ENCODE assay signal across 1 cellular context in the genomic region with DNA sequence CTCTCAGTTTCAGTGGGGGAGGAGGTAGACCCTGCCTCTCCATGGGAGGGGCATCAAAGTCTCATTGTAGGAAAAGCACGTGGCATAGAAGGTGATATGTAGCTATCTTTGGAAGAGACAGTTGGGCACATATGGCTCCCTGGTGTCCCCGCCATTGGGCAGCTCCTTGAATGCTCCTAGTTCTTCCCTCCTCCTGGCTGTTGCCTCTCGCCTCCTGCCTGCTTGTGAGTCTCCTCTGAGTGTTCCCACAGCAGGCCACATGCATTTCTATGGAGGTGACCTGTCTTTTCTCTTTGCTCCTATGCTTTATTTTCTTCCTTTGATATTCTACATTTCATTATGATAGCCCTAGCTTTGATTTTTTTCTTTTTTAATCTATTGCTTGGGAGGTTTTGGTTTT.
TF ChIP-seq lines count a peak whose summit lies in the region.

No MANE protein-coding gene starts in this region.

TF ChIP-seq in GM23338, 12 proteins besides CTCF, POLR2A, EP300 and RAD21 (continued from another document):
- TF ChIP-seq, protein P1, sequence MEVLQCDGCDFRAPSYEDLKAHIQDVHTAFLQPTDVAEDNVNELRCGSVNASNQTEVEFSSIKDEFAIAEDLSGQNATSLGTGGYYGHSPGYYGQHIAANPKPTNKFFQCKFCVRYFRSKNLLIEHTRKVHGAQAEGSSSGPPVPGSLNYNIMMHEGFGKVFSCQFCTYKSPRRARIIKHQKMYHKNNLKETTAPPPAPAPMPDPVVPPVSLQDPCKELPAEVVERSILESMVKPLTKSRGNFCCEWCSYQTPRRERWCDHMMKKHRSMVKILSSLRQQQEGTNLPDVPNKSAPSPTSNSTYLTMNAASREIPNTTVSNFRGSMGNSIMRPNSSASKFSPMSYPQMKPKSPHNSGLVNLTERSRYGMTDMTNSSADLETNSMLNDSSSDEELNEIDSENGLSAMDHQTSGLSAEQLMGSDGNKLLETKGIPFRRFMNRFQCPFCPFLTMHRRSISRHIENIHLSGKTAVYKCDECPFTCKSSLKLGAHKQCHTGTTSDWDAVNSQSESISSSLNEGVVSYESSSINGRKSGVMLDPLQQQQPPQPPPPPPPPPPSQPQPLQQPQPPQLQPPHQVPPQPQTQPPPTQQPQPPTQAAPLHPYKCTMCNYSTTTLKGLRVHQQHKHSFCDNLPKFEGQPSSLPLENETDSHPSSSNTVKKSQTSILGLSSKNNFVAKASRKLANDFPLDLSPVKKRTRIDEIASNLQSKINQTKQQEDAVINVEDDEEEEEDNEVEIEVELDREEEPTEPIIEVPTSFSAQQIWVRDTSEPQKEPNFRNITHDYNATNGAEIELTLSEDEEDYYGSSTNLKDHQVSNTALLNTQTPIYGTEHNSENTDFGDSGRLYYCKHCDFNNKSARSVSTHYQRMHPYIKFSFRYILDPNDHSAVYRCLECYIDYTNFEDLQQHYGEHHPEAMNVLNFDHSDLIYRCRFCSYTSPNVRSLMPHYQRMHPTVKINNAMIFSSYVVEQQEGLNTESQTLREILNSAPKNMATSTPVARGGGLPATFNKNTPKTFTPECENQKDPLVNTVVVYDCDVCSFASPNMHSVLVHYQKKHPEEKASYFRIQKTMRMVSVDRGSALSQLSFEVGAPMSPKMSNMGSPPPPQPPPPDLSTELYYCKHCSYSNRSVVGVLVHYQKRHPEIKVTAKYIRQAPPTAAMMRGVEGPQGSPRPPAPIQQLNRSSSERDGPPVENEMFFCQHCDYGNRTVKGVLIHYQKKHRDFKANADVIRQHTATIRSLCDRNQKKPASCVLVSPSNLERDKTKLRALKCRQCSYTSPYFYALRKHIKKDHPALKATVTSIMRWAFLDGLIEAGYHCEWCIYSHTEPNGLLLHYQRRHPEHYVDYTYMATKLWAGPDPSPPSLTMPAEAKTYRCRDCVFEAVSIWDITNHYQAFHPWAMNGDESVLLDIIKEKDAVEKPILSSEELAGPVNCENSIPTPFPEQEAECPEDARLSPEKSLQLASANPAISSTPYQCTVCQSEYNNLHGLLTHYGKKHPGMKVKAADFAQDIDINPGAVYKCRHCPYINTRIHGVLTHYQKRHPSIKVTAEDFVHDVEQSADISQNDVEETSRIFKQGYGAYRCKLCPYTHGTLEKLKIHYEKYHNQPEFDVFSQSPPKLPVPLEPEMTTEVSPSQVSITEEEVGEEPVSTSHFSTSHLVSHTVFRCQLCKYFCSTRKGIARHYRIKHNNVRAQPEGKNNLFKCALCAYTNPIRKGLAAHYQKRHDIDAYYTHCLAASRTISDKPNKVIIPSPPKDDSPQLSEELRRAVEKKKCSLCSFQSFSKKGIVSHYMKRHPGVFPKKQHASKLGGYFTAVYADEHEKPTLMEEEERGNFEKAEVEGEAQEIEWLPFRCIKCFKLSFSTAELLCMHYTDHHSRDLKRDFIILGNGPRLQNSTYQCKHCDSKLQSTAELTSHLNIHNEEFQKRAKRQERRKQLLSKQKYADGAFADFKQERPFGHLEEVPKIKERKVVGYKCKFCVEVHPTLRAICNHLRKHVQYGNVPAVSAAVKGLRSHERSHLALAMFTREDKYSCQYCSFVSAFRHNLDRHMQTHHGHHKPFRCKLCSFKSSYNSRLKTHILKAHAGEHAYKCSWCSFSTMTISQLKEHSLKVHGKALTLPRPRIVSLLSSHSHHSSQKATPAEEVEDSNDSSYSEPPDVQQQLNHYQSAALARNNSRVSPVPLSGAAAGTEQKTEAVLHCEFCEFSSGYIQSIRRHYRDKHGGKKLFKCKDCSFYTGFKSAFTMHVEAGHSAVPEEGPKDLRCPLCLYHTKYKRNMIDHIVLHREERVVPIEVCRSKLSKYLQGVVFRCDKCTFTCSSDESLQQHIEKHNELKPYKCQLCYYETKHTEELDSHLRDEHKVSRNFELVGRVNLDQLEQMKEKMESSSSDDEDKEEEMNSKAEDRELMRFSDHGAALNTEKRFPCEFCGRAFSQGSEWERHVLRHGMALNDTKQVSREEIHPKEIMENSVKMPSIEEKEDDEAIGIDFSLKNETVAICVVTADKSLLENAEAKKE (CRISPR knock-in tag; IDR thresholded peaks at IDR 0.05): no peak
- TF ChIP-seq NANOG (IDR thresholded peaks at IDR 0.05; ENCODE audit: borderline replicate concordance) (no peak), ZNF114 (CRISPR knock-in tag; IDR thresholded peaks at IDR 0.05) (no peak), STAT1 (IDR thresholded peaks at IDR 0.05; ENCODE audit: unreplicated experiment) (no peak), CREB1 (CRISPR knock-in tag; IDR thresholded peaks at IDR 0.05; ENCODE audit: low read depth) (no peak), EZH2 (IDR thresholded peaks at IDR 0.05; ENCODE audit: low read depth, unreplicated experiment) (no peak), POLR2AphosphoS5 (IDR thresholded peaks at IDR 0.05; ENCODE audit: low read depth) (no peak)
- TF ChIP-seq, protein P2, sequence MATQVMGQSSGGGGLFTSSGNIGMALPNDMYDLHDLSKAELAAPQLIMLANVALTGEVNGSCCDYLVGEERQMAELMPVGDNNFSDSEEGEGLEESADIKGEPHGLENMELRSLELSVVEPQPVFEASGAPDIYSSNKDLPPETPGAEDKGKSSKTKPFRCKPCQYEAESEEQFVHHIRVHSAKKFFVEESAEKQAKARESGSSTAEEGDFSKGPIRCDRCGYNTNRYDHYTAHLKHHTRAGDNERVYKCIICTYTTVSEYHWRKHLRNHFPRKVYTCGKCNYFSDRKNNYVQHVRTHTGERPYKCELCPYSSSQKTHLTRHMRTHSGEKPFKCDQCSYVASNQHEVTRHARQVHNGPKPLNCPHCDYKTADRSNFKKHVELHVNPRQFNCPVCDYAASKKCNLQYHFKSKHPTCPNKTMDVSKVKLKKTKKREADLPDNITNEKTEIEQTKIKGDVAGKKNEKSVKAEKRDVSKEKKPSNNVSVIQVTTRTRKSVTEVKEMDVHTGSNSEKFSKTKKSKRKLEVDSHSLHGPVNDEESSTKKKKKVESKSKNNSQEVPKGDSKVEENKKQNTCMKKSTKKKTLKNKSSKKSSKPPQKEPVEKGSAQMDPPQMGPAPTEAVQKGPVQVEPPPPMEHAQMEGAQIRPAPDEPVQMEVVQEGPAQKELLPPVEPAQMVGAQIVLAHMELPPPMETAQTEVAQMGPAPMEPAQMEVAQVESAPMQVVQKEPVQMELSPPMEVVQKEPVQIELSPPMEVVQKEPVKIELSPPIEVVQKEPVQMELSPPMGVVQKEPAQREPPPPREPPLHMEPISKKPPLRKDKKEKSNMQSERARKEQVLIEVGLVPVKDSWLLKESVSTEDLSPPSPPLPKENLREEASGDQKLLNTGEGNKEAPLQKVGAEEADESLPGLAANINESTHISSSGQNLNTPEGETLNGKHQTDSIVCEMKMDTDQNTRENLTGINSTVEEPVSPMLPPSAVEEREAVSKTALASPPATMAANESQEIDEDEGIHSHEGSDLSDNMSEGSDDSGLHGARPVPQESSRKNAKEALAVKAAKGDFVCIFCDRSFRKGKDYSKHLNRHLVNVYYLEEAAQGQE (IDR thresholded peaks at IDR 0.05; ENCODE audit: unreplicated experiment): no peak
